In genomic region chr17:2631211-2631610, GRCh38 we compare ENCODE assay signal across 16 cellular contexts. TPM values are rescaled to one million over a fixed set of nuclear protein-coding genes. Genes with fewer than 3 reads are reported as not detected.
DNase-seq lines count a peak whose midpoint lies in the region; ATAC-seq and TF ChIP-seq lines count a peak whose summit lies in the region.
"Had no signal": no experiment of that assay in that cellular context is flagged by ENCODE, and none has a peak within 500 bp of the region (broad histone marks: within the 10 kb centered on the region; RNA-seq: fewer than 3 reads in every experiment).

No MANE protein-coding gene starts in this region.

- intact Hi-C loops in gastrocnemius medialis (cut with DNase I; ENCODE audit: low total_unique reads), result no loop called here

- no peaks in the 10 kb centered on the region for H3K27me3 ChIP-seq in gastrocnemius medialis
- H3K27me3 ChIP-seq: adrenal gland, pancreas had no signal

- H3K36me3 ChIP-seq in gastrocnemius medialis, result no peaks in the 10 kb centered on the region
- H3K36me3 ChIP-seq: adrenal gland, pancreas had no signal

- ATAC-seq in activated T-cell treated with anti-CD3 and anti-CD28 coated beads, Interleukin-2, amount 50 U/mL, for 72 hours (replicated peaks in 1 of 2), result no peak
- ATAC-seq in WTC11, result peak; percentile 67
- ATAC-seq in gastrocnemius medialis, result no peak
- ATAC-seq: pancreas; stimulated activated naive CD8-positive, alpha-beta T cell treated with anti-CD3 and anti-CD28 coated beads, Interleukin-15, Interleukin-2, amounts not matched to agents 100 U/mL and 50 U/mL, for 24 hours had no signal

- TF ChIP-seq CTCF in WTC11 (IDR thresholded peaks at IDR 0.05) (no peak), gastrocnemius medialis (IDR thresholded peaks at IDR 0.05 in 4 of 5, conservative IDR thresholded peaks at IDR 0.05 in 1 of 5) (no peak)

- H3K4me3 ChIP-seq in gastrocnemius medialis, result no peak overlapping the region
- H3K4me3 ChIP-seq: adrenal gland, pancreas had no signal

- no peaks in the 10 kb centered on the region for H3K9me3 ChIP-seq in gastrocnemius medialis
- H3K9me3 ChIP-seq: pancreas had no signal

- CTCF ChIA-PET in WTC11 (lab: Charles Lee), result interaction anchor here (0.9 kb wide), 1 partner anchor 248 kb away, joined by 3 read pairs; no protein-coding TSS in a partner anchor

- POLR2A ChIA-PET in WTC11 (lab: Charles Lee), result no interaction called here

- H3K4me1 Mint-ChIP-seq in activated T-cell treated with anti-CD3 and anti-CD28 coated beads, Interleukin-2, amount 50 U/mL, for 72 hours (ENCODE audit: low read depth), result peaks cover 81% of the 10 kb centered on the region
- peaks cover 65% of the 10 kb centered on the region for H3K4me1 Mint-ChIP-seq in WTC11

- DNase-seq in activated T-cell treated with anti-CD3 and anti-CD28 coated beads, Interleukin-2, amount 50 U/mL, for 72 hours, result no peak
- DNase-seq in activated T-cell treated with anti-CD3 and anti-CD28 coated beads for 4 hours (no peak), WTC11 (ENCODE audit: low spot score) (no peak), globus pallidus (ENCODE audit: low spot score) (peak; percentile 14), gastrocnemius medialis (no peak), NOMO-1 (lab: John Stamatoyannopoulos, UW; ENCODE audit: unreplicated experiment in 2 of 2) (no peak), OCI-M2 (lab: John Stamatoyannopoulos, UW; ENCODE audit: unreplicated experiment) (no peak), A172 (ENCODE audit: low spot score) (no peak)
- DNase-seq: activated CD4-positive, alpha-beta T cell treated with anti-CD3 and anti-CD28 coated beads, Interleukin-2, amount 50 U/mL, for 1 hour; adrenal gland; DMS79; NCI-H2029; NCI-H510A treated with DMSO at 0.1 percent for 48 hours; pancreas; stimulated activated naive CD8-positive, alpha-beta T cell treated with anti-CD3 and anti-CD28 coated beads, Interleukin-15, Interleukin-2, amounts not matched to agents 100 U/mL and 50 U/mL, for 24 hours had no signal

- H3K4me3 Mint-ChIP-seq in activated T-cell treated with anti-CD3 and anti-CD28 coated beads, Interleukin-2, amount 50 U/mL, for 72 hours, result no peak overlapping the region
- H3K4me3 Mint-ChIP-seq in WTC11, result no peak overlapping the region
- H3K4me3 Mint-ChIP-seq: CD14-positive monocyte had no signal

- in situ Hi-C loops in gastrocnemius medialis (cut with MboI; ENCODE audit: low sequenced_read_pairs in 4 of 4), result no loop called here

- peak overlapping the region; percentile 72 for H3K27ac Mint-ChIP-seq in activated T-cell treated with anti-CD3 and anti-CD28 coated beads, Interleukin-2, amount 50 U/mL, for 72 hours
- peak overlapping the region; percentile 14; the same call in 1 of the 2 replicates for H3K27ac Mint-ChIP-seq in WTC11

- H3K4me1 ChIP-seq in gastrocnemius medialis, result peaks cover 65 to 75% of the 10 kb centered on the region in 2 donors

- H3K36me3 Mint-ChIP-seq in activated T-cell treated with anti-CD3 and anti-CD28 coated beads, Interleukin-2, amount 50 U/mL, for 72 hours (ENCODE audit: insufficient read depth in 2 of 2), result peaks cover 17 to 34% of the 10 kb centered on the region in 2 donors
- peaks cover 12% of the 10 kb centered on the region for H3K36me3 Mint-ChIP-seq in WTC11

- peak overlapping the region; percentile 79 to 93 (median 92) for H3K27ac ChIP-seq in gastrocnemius medialis
- H3K27ac ChIP-seq: adrenal gland, pancreas had no signal

- H3K27me3 Mint-ChIP-seq in activated T-cell treated with anti-CD3 and anti-CD28 coated beads, Interleukin-2, amount 50 U/mL, for 72 hours (ENCODE audit: low read depth), result no peaks in the 10 kb centered on the region
- no peaks in the 10 kb centered on the region for H3K27me3 Mint-ChIP-seq in WTC11 (ENCODE audit: low read depth)

- no peak for TF ChIP-seq POLR2A in gastrocnemius medialis (IDR thresholded peaks at IDR 0.05)

- H3K9me3 Mint-ChIP-seq in activated T-cell treated with anti-CD3 and anti-CD28 coated beads, Interleukin-2, amount 50 U/mL, for 72 hours, result peaks cover 6 to 11% of the 10 kb centered on the region in 2 donors
- H3K9me3 Mint-ChIP-seq in WTC11, result peaks cover 13% of the 10 kb centered on the region

TF ChIP-seq in WTC11, 78 proteins besides CTCF, POLR2A, EP300 and RAD21:
- TF ChIP-seq JUN (CRISPR knock-in tag; IDR thresholded peaks at IDR 0.05) (no peak), ZNF423 (CRISPR knock-in tag; IDR thresholded peaks at IDR 0.05) (peak; percentile 61)

RNA-seq across cellular contexts. Expression of gene PAFAH1B1, which starts 37.8 kb away (rescaled TPM):
- total RNA-seq in activated T-cell treated with anti-CD3 and anti-CD28 coated beads, Interleukin-2, amount 50 U/mL, for 72 hours, result 100 to 1,000 TPM; 211 to 218 TPM
- total RNA-seq in WTC11 (2021), result 113 to 115 TPM (median 114 TPM) in 3 replicates
- 100 to 1,000 TPM in 3 of 4 donors, 10 to 100 TPM in 1; 99.2 to 106 (median 105) TPM for total RNA-seq in gastrocnemius medialis
- total RNA-seq in A172 (2014; rRNA removed; shearing (Covaris generic)), result 77.4 and 79.1 TPM in 2 replicates
